ENCODE assay signal across 25 cellular contexts in the genomic region with DNA sequence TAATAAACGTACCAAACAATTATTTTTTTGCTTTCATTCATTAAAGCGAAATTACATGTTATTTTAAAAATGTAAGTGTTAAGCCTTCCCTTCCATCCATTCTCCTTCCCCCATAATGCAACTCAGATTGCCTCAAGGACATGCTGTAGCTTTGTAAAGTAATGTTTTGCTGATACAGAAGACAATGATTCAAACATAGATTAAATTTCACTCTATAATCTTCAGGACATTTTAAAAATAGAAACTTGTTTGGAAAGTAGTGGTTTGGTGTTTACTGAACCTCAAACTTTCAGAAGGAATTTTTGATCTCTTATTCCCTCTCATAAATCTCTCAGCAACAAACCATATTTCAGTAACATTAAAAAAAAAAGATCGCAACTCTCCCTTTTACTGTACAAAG.
A peak's percentile ranks its signal among the peaks of the same experiment; 100 is the strongest.
DNase-seq lines count a peak whose midpoint lies in the region; ATAC-seq and TF ChIP-seq lines count a peak whose summit lies in the region.
"Had no signal": no experiment of that assay in that cellular context is flagged by ENCODE, and none has a peak within 500 bp of the region (broad histone marks: within the 10 kb centered on the region; RNA-seq: fewer than 3 reads in every experiment).

No MANE protein-coding gene starts in this region.

- CTCF ChIA-PET in naive thymus-derived CD4-positive, alpha-beta T cell (lab: Charles Lee) = no interaction called here

- POLR2A ChIA-PET in naive thymus-derived CD4-positive, alpha-beta T cell (lab: Charles Lee) = no interaction called here

- no peaks in the 10 kb centered on the region for H3K79me2 ChIP-seq in ACC112 (ENCODE audit: control insufficient read depth, insufficient read depth, low read length, unreplicated experiment)

- H3K27ac Mint-ChIP-seq in mesothelial cell of epicardium = peak overlapping the region; percentile 55
- no peak overlapping the region for H3K27ac Mint-ChIP-seq in naive thymus-derived CD4-positive, alpha-beta T cell
- H3K27ac Mint-ChIP-seq: activated CD8-positive, alpha-beta T cell treated with anti-CD3 and anti-CD28 coated beads for 36 hours; dendritic cell treated with granulocyte-macrophage colony-stimulating factor and Interleukin-4, amounts not matched to agents 40 ng/mL and 50 ng/mL, for 4 days; immature natural killer cell had no signal

- peaks cover 39% of the 10 kb centered on the region for H3K4me1 Mint-ChIP-seq in mesothelial cell of epicardium
- no peaks in the 10 kb centered on the region for H3K4me1 Mint-ChIP-seq in naive thymus-derived CD4-positive, alpha-beta T cell

- intact Hi-C loops in naive thymus-derived CD4-positive, alpha-beta T cell (cut with micrococcal nuclease) = no loop called here

- H3K4me3 ChIP-seq in ACC112 (ENCODE audit: low read depth, low read length) (peak overlapping the region; percentile 71), choroid plexus epithelial cell (ENCODE audit: low read depth, low read length) (peak overlapping the region; percentile 46)
- H3K4me3 ChIP-seq in naive thymus-derived CD4-positive, alpha-beta T cell (ENCODE audit: low read length) = no peak overlapping the region
- H3K4me3 ChIP-seq: mucosa of descending colon had no signal

- H3K4me3 Mint-ChIP-seq in mesothelial cell of epicardium = no peak overlapping the region
- no peak overlapping the region for H3K4me3 Mint-ChIP-seq in naive thymus-derived CD4-positive, alpha-beta T cell
- H3K4me3 Mint-ChIP-seq: activated CD8-positive, alpha-beta T cell treated with anti-CD3 and anti-CD28 coated beads for 36 hours; dendritic cell treated with granulocyte-macrophage colony-stimulating factor and Interleukin-4, amounts not matched to agents 40 ng/mL and 50 ng/mL, for 4 days; immature natural killer cell had no signal

- H2AFZ ChIP-seq in ACC112 (ENCODE audit: low read length, unreplicated experiment) = peak overlapping the region; percentile 65

- H3K9me3 Mint-ChIP-seq in mesothelial cell of epicardium = no peaks in the 10 kb centered on the region
- H3K9me3 Mint-ChIP-seq in naive thymus-derived CD4-positive, alpha-beta T cell = peaks cover 0 to 1% (median 0%) of the 10 kb centered on the region in 11 donors
- H3K9me3 Mint-ChIP-seq: activated CD8-positive, alpha-beta T cell treated with anti-CD3 and anti-CD28 coated beads for 36 hours; dendritic cell treated with granulocyte-macrophage colony-stimulating factor and Interleukin-4, amounts not matched to agents 40 ng/mL and 50 ng/mL, for 4 days had no signal

- no peaks in the 10 kb centered on the region for H3K27me3 ChIP-seq in ACC112 (ENCODE audit: insufficient read depth, low read length)
- no peaks in the 10 kb centered on the region for H3K27me3 ChIP-seq in naive thymus-derived CD4-positive, alpha-beta T cell (ENCODE audit: control insufficient read depth in 2 of 2, insufficient read depth in 2 of 2, low read length in 2 of 2)
- H3K27me3 ChIP-seq: adrenal gland, BE2C, upper lobe of left lung had no signal

- H3K27me3 Mint-ChIP-seq in mesothelial cell of epicardium (ENCODE audit: low read depth) = no peaks in the 10 kb centered on the region
- peaks cover 0 to 14% (median 7%) of the 10 kb centered on the region in 5 donors for H3K27me3 Mint-ChIP-seq in naive thymus-derived CD4-positive, alpha-beta T cell
- H3K27me3 Mint-ChIP-seq: dendritic cell treated with granulocyte-macrophage colony-stimulating factor and Interleukin-4, amounts not matched to agents 40 ng/mL and 50 ng/mL, for 4 days had no signal

- H3K4me1 ChIP-seq in ACC112 (ENCODE audit: control insufficient read depth, insufficient read depth, low read length, unreplicated experiment) = no peaks in the 10 kb centered on the region
- H3K4me1 ChIP-seq in naive thymus-derived CD4-positive, alpha-beta T cell (ENCODE audit: control insufficient read depth in 2 of 2, insufficient read depth in 2 of 2, low read length in 2 of 2) = no peaks in the 10 kb centered on the region
- H3K4me1 ChIP-seq: adrenal gland, BE2C, upper lobe of left lung had no signal

- no peak for ATAC-seq in naive thymus-derived CD4-positive, alpha-beta T cell
- ATAC-seq: activated CD4-positive, CD25-positive, alpha-beta regulatory T cell treated with anti-CD3 and anti-CD28 coated beads, Interleukin-2, amount 50 U/mL, for 24 hours; activated CD8-positive, alpha-beta T cell treated with anti-CD3 and anti-CD28 coated beads for 36 hours; mucosa of descending colon had no signal

- no peaks in the 10 kb centered on the region for H3K9me3 ChIP-seq in naive thymus-derived CD4-positive, alpha-beta T cell (ENCODE audit: control insufficient read depth in 2 of 3, low read length in 3 of 3)
- H3K9me3 ChIP-seq: adrenal gland, BE2C, mucosa of descending colon, upper lobe of left lung had no signal

- peak; percentile 58 for DNase-seq in LHCN-M2 (ENCODE audit: low read depth)
- DNase-seq in choroid plexus epithelial cell (ENCODE audit: low read depth) = peak; percentile 33
- no peak for DNase-seq in mesothelial cell of epicardium (ENCODE audit: low spot score in 2 of 2, unreplicated experiment in 2 of 2)
- DNase-seq in NCI-H2196 treated with DMSO at 0.1 percent for 48 hours (lab: John Stamatoyannopoulos, UW; ENCODE audit: unreplicated experiment) = no peak
- DNase-seq in GM03348 (ENCODE audit: low spot score) = no peak
- DNase-seq in NCI-H2107 treated with DMSO at 0.1 percent for 48 hours (lab: John Stamatoyannopoulos, UW; ENCODE audit: unreplicated experiment) = no peak
- no peak for DNase-seq in naive thymus-derived CD4-positive, alpha-beta T cell
- DNase-seq: 8988T; activated CD8-positive, alpha-beta T cell treated with anti-CD3 and anti-CD28 coated beads for 36 hours; activated gamma-delta T cell treated with Interleukin-2 at 50 U/mL for 16 hours; activated T-cell treated with anti-CD3 and anti-CD28 coated beads for 4 hours; BE2C; COR-L47; DND-41; immature natural killer cell; left ventricle myocardium superior; mucosa of descending colon; NCI-H1105 treated with DMSO at 0.1 percent for 48 hours; NCI-H2107; NCI-H526 treated with DMSO at 0.1 percent for 48 hours had no signal

- H3K36me3 Mint-ChIP-seq in mesothelial cell of epicardium = no peaks in the 10 kb centered on the region
- no peaks in the 10 kb centered on the region for H3K36me3 Mint-ChIP-seq in naive thymus-derived CD4-positive, alpha-beta T cell
- H3K36me3 Mint-ChIP-seq: immature natural killer cell had no signal

- TF ChIP-seq CTCF in choroid plexus epithelial cell (conservative IDR thresholded peaks at IDR 0.05; ENCODE audit: low read depth, low read length) (no peak), mesothelial cell of epicardium (IDR thresholded peaks at IDR 0.05; ENCODE audit: unreplicated experiment) (no peak)

- no peak overlapping the region for H3K27ac ChIP-seq in ACC112 (ENCODE audit: low read depth, low read length)
- H3K27ac ChIP-seq in naive thymus-derived CD4-positive, alpha-beta T cell (ENCODE audit: low read depth, low read length) = no peak overlapping the region
- H3K27ac ChIP-seq: adrenal gland, upper lobe of left lung had no signal

- no peaks in the 10 kb centered on the region for H3K36me3 ChIP-seq in ACC112 (ENCODE audit: insufficient read depth, low read length)
- H3K36me3 ChIP-seq in naive thymus-derived CD4-positive, alpha-beta T cell (ENCODE audit: control insufficient read depth in 2 of 3, insufficient read depth in 3 of 3, low read length in 3 of 3) = no peaks in the 10 kb centered on the region
- H3K36me3 ChIP-seq: adrenal gland, BE2C, upper lobe of left lung had no signal

Comparison
In these comparisons a context has a peak if more than half of its experiments do, and no peak if none do; other contexts are left out.
1. DNase-seq: peak in LHCN-M2 (single experiment) and choroid plexus epithelial cell (single experiment); none in mesothelial cell of epicardium (0 of 2), NCI-H2196 treated with DMSO at 0.1 percent for 48 hours (single experiment), GM03348 (single experiment), NCI-H2107 treated with DMSO at 0.1 percent for 48 hours (single experiment) and naive thymus-derived CD4-positive, alpha-beta T cell (0 of 9).